ENCODE assay signal across 12 cellular contexts in the genomic region with DNA sequence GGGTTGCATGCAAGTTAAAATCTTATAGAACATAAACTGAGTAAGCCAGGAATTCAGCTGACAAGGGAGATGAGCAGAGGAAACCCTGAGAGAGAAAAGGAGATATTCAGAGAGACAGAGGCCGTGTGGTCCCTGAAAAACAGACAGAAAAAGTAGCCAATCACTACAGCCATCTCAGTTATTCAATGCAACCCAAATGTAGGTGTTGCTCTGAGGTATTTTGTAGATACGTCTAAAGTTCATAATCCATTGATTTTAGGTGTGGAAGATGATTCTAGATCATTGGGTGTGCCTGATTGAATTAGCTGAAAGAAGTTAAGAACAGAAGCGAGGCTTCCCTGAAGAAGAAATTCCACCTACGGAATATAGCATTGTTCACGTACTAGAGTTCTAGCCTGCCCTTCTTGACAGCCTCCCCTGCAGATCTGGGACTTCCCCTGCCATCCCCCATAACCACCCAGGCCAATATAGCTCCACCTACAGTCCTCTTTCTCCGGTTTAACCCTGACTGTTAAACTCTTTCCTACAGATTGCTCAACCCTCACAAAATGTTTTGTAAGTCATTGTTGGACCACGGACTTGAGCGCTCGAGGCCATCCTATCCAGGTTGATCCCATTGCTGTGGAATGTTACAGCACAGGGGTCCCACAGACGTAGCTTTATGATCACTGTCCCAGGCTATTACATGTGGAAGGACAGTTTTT. TPM values are rescaled to one million over a fixed set of nuclear protein-coding genes. Genes with fewer than 3 reads are reported as not detected.
DNase-seq lines count a peak whose midpoint lies in the region; ATAC-seq and TF ChIP-seq lines count a peak whose summit lies in the region.
"Had no signal": no experiment of that assay in that cellular context is flagged by ENCODE, and none has a peak within 500 bp of the region (broad histone marks: within the 10 kb centered on the region; RNA-seq: fewer than 3 reads in every experiment).

No MANE protein-coding gene starts in this region.

- H3K27me3 ChIP-seq in CD4-positive, CD25-positive, alpha-beta regulatory T cell (ENCODE audit: control insufficient read depth, insufficient read depth, low read length): no peaks in the 10 kb centered on the region
- H3K27me3 ChIP-seq in endodermal cell (ENCODE audit: control insufficient read depth, insufficient read depth, low read length, poor library complexity, severe bottlenecking) (no peaks in the 10 kb centered on the region), heart left ventricle (peaks cover 0 to 4% (median 0%) of the 10 kb centered on the region in 9 donors)

- intact Hi-C loops in heart left ventricle (cut with DNase I): no loop called here

- H3K36me3 ChIP-seq in CD4-positive, CD25-positive, alpha-beta regulatory T cell (ENCODE audit: control insufficient read depth, insufficient read depth, low read length): no peaks in the 10 kb centered on the region
- H3K36me3 ChIP-seq in endodermal cell (ENCODE audit: control insufficient read depth, insufficient read depth, low read length) (no peaks in the 10 kb centered on the region), heart left ventricle (no peaks in the 10 kb centered on the region)

- H3K36me3 Mint-ChIP-seq in CD4-positive, CD25-positive, alpha-beta regulatory T cell: no peaks in the 10 kb centered on the region
- H3K36me3 Mint-ChIP-seq in endodermal cell (ENCODE audit: low read depth): no peaks in the 10 kb centered on the region

- peak; percentile 58 for TF ChIP-seq CTCF in endodermal cell (conservative IDR thresholded peaks at IDR 0.05)
- no peak for TF ChIP-seq CTCF in heart left ventricle (IDR thresholded peaks at IDR 0.05)

- peaks cover 11% of the 10 kb centered on the region for H3K27me3 Mint-ChIP-seq in CD4-positive, CD25-positive, alpha-beta regulatory T cell
- H3K27me3 Mint-ChIP-seq in endodermal cell (ENCODE audit: insufficient read depth): no peaks in the 10 kb centered on the region

- H3K4me1 Mint-ChIP-seq in CD4-positive, CD25-positive, alpha-beta regulatory T cell: peaks cover 0 to 12% (median 2%) of the 10 kb centered on the region in 4 donors
- peaks cover 42% of the 10 kb centered on the region for H3K4me1 Mint-ChIP-seq in endodermal cell

- DNase-seq in CD4-positive, CD25-positive, alpha-beta regulatory T cell: peak in 2 of 3 donors; percentile 7 to 9
- DNase-seq in HuH-7 (ENCODE audit: low spot score): peak; percentile 53
- peak; percentile 54 for DNase-seq in endodermal cell
- no peak for DNase-seq in heart left ventricle
- DNase-seq in hepatic stellate cell (ENCODE audit: low spot score): no peak
- DNase-seq in COLO829 (ENCODE audit: low spot score): no peak
- DNase-seq in DMS53 (lab: John Stamatoyannopoulos, UW): no peak
- DNase-seq: midbrain; NCI-H446 treated with DMSO at 0.1 percent for 48 hours; stimulated activated CD4-positive, alpha-beta T cell treated with anti-CD3 and anti-CD28 coated beads, Interleukin-2, amount 100 ng/mL, for 48 hours had no signal

- peaks cover 0 to 1% (median 0%) of the 10 kb centered on the region in 7 donors for H3K9me3 Mint-ChIP-seq in CD4-positive, CD25-positive, alpha-beta regulatory T cell
- H3K9me3 Mint-ChIP-seq in endodermal cell: no peaks in the 10 kb centered on the region

- peak in 1 of 2 donors; percentile 46 for ATAC-seq in CD4-positive, CD25-positive, alpha-beta regulatory T cell (ENCODE audit: low read depth in 2 of 2)
- ATAC-seq in GM19452 (IDR thresholded peaks at IDR 0.05; ENCODE audit: unreplicated experiment): peak; percentile 61
- no peak for ATAC-seq in heart left ventricle

- 86 to 92% methylated on average over 7 to 10 of the region's 10 CpGs for WGBS in endodermal cell (ENCODE audit: insufficient coverage in 1 of 2, insufficient read length in 1 of 2), 2 experiments
- 69 to 76% (median 72%) methylated on average over 10 of the region's 10 CpGs for WGBS in heart left ventricle, 4 donors

- peak overlapping the region in 1 of 3 donors; percentile 53 for H3K27ac Mint-ChIP-seq in CD4-positive, CD25-positive, alpha-beta regulatory T cell
- peak overlapping the region; percentile 8 for H3K27ac Mint-ChIP-seq in endodermal cell

- TF ChIP-seq POLR2A in heart left ventricle (IDR thresholded peaks at IDR 0.05): no peak

- H3K9ac ChIP-seq in endodermal cell (ENCODE audit: extremely low read depth, low read length, poor library complexity, severe bottlenecking): no peak overlapping the region

- no peaks in the 10 kb centered on the region for H3K9me3 ChIP-seq in CD4-positive, CD25-positive, alpha-beta regulatory T cell (ENCODE audit: control insufficient read depth in 2 of 2, low read length in 2 of 2)
- no peaks in the 10 kb centered on the region for H3K9me3 ChIP-seq in endodermal cell (ENCODE audit: control insufficient read depth, low read length)
- H3K9me3 ChIP-seq in heart left ventricle: no peaks in the 10 kb centered on the region

- H3K4me1 ChIP-seq in CD4-positive, CD25-positive, alpha-beta regulatory T cell (ENCODE audit: control insufficient read depth, insufficient read depth, low read length, poor library complexity, severe bottlenecking): no peaks in the 10 kb centered on the region
- H3K4me1 ChIP-seq in endodermal cell (ENCODE audit: control insufficient read depth, insufficient read depth, low read length) (peaks cover 4% of the 10 kb centered on the region), heart left ventricle (peaks cover 0 to 4% (median 0%) of the 10 kb centered on the region in 12 donors)

- no peak overlapping the region for H3K4me3 ChIP-seq in CD4-positive, CD25-positive, alpha-beta regulatory T cell (ENCODE audit: low read depth, low read length)
- H3K4me3 ChIP-seq in endodermal cell (ENCODE audit: low read length): no peak overlapping the region
- no peak overlapping the region for H3K4me3 ChIP-seq in heart left ventricle

- peak overlapping the region in 1 of 4 donors; percentile 72 for H3K4me3 Mint-ChIP-seq in CD4-positive, CD25-positive, alpha-beta regulatory T cell
- H3K4me3 Mint-ChIP-seq in endodermal cell: no peak overlapping the region

- no peak overlapping the region for H3K27ac ChIP-seq in CD4-positive, CD25-positive, alpha-beta regulatory T cell (ENCODE audit: insufficient read depth, low read length, poor library complexity, severe bottlenecking)
- H3K27ac ChIP-seq in endodermal cell (ENCODE audit: low read depth, low read length) (no peak overlapping the region), heart left ventricle (no peak overlapping the region)

RNA-seq across cellular contexts. Expression of a gene that starts 21.7 kb away (rescaled TPM):
- not detected for total RNA-seq in CD4-positive, CD25-positive, alpha-beta regulatory T cell
- polyA plus RNA-seq in CD4-positive, CD25-positive, alpha-beta regulatory T cell: not detected
- total RNA-seq in endodermal cell (not detected), heart left ventricle (not detected)
- not detected for polyA plus RNA-seq in endodermal cell (2013, experiment 1 of 2)
- not detected for polyA plus RNA-seq in endodermal cell (2013, experiment 2 of 2)
- polyA plus RNA-seq in heart left ventricle: under 1 TPM in 1 of 2 donors, not detected in 1; 0.08 TPM
- polyA plus RNA-seq: BJ had no signal

RNA-seq across cellular contexts. Expression of a gene that starts 50.3 kb away (rescaled TPM):
- total RNA-seq in CD4-positive, CD25-positive, alpha-beta regulatory T cell: not detected
- polyA plus RNA-seq in CD4-positive, CD25-positive, alpha-beta regulatory T cell: under 1 TPM in 1 of 4 donors, not detected in 3; 0.36 TPM
- not detected for total RNA-seq in endodermal cell
- polyA plus RNA-seq in endodermal cell (2013, experiment 1 of 2): not detected
- not detected for polyA plus RNA-seq in endodermal cell (2013, experiment 2 of 2)
- total RNA-seq in heart left ventricle: 1 to 10 TPM in 4 of 9 donors, under 1 TPM in 5; 0.25 to 5.1 (median 0.76) TPM
- 1 to 10 TPM in 1 of 2 donors, under 1 TPM in 1; 0.72 to 1.3 TPM for polyA plus RNA-seq in heart left ventricle
- polyA plus RNA-seq: BJ had no signal

Comparison
In these comparisons a context has a peak if more than half of its experiments do, and no peak if none do; other contexts are left out.
1. DNase-seq: peak in CD4-positive, CD25-positive, alpha-beta regulatory T cell (2 of 3), HuH-7 (single experiment) and endodermal cell (single experiment); none in heart left ventricle (0 of 5), hepatic stellate cell (single experiment), COLO829 (single experiment) and DMS53 (single experiment).